ENCODE assay signal across 1 cellular context in genomic region chr4:23333946-23334878, GRCh38.
TF ChIP-seq lines count a peak whose summit lies in the region.

No MANE protein-coding gene starts in this region.

TF ChIP-seq in K562, 482 proteins besides CTCF, POLR2A, EP300 and RAD21 (continued from another document and continues in another):
- TF ChIP-seq ZNF282 (CRISPR knock-in tag; IDR thresholded peaks at IDR 0.05) (no peak), ATF7 (IDR thresholded peaks at IDR 0.05) (peak; percentile 68), MEF2A (IDR thresholded peaks at IDR 0.05; ENCODE audit: control insufficient read depth, low read depth, low read length) (peak; percentile 38; the same call in 1 of the 2 replicates), ZBTB1 (CRISPR knock-in tag; IDR thresholded peaks at IDR 0.05; ENCODE audit: borderline replicate concordance, low read depth) (no peak), JUND (IDR thresholded peaks at IDR 0.05; ENCODE audit: borderline replicate concordance, low read depth, low read length) (peak; percentile 92), JUND (tag; IDR thresholded peaks at IDR 0.05; ENCODE audit: borderline replicate concordance, low read depth, low read length) (peak; percentile 96), SOX6 (IDR thresholded peaks at IDR 0.05) (peak; percentile 52; the same call in 1 of the 2 replicates), CEBPG (CRISPR knock-in tag; IDR thresholded peaks at IDR 0.05) (peak; percentile 64; the same call in 1 of the 2 replicates), CEBPG (tag; conservative IDR thresholded peaks at IDR 0.05 in 1 of 2, IDR thresholded peaks at IDR 0.05 in 1 of 2) (peak; percentile 87 to 92), PKNOX1 (IDR thresholded peaks at IDR 0.05) (peak; percentile 68), CHAMP1 (IDR thresholded peaks at IDR 0.05) (no peak), FOXP1 (CRISPR knock-in tag; IDR thresholded peaks at IDR 0.05) (no peak), JUNB (CRISPR knock-in tag; conservative IDR thresholded peaks at IDR 0.05) (peak; percentile 83), NFE2L1 (tag; IDR thresholded peaks at IDR 0.05; ENCODE audit: borderline replicate concordance, low read depth) (peak; percentile 45; the same call in 1 of the 2 replicates), RAD51 (IDR thresholded peaks at IDR 0.05; ENCODE audit: borderline replicate concordance, low read depth) (0 out of 2 replicates have a peak, but pooled peaks have one; percentile 41), TOE1 (IDR thresholded peaks at IDR 0.05; ENCODE audit: borderline replicate concordance) (peak; percentile 54; the same call in 1 of the 2 replicates), TOE1 (CRISPR knock-in tag; IDR thresholded peaks at IDR 0.05; ENCODE audit: borderline replicate concordance, low read depth) (no peak), MAFF (IDR thresholded peaks at IDR 0.05; ENCODE audit: low read length) (peak; percentile 66), ZNF316 (IDR thresholded peaks at IDR 0.05) (peak; percentile 90), TCF3 (CRISPR knock-in tag; IDR thresholded peaks at IDR 0.05) (peak; percentile 39; the same call in 1 of the 2 replicates), DPF2 (IDR thresholded peaks at IDR 0.05) (peak; percentile 75), SMARCA4 (IDR thresholded peaks at IDR 0.05) (peak; percentile 75), ZNF318 (IDR thresholded peaks at IDR 0.05; ENCODE audit: borderline replicate concordance in 1 of 2, low read depth in 1 of 2) (peak in 1 of 2 experiments; percentile 72; a peak in 2 of 4 replicates), ATF1 (CRISPR knock-in tag; IDR thresholded peaks at IDR 0.05) (no peak), ATF1 (tag; IDR thresholded peaks at IDR 0.05) (peak; percentile 83), CREM (IDR thresholded peaks at IDR 0.05; ENCODE audit: low read depth) (peak; percentile 74), MEF2D (tag; conservative IDR thresholded peaks at IDR 0.05; ENCODE audit: low read depth) (peak; percentile 62), ZNF354B (CRISPR knock-in tag; IDR thresholded peaks at IDR 0.05) (no peak), ZBTB12 (CRISPR knock-in tag; IDR thresholded peaks at IDR 0.05) (peak; percentile 66), TRIM24 (IDR thresholded peaks at IDR 0.05) (0 out of 4 replicates have a peak, but pooled peaks of 1 of the 2 experiments have one; percentile 35), ARID1B (IDR thresholded peaks at IDR 0.05) (peak; percentile 73), ATF3 (IDR thresholded peaks at IDR 0.05) (peak; percentile 96), ATF3 (CRISPR knock-in tag; conservative IDR thresholded peaks at IDR 0.05) (no peak; the same call in 1 of the 2 replicates), ZNF280B (CRISPR knock-in tag; IDR thresholded peaks at IDR 0.05) (no peak), REST (CRISPR knock-in tag; IDR thresholded peaks at IDR 0.05; ENCODE audit: low read depth) (no peak), ZNF75A (CRISPR knock-in tag; IDR thresholded peaks at IDR 0.05) (no peak), NCOA1 (IDR thresholded peaks at IDR 0.05; ENCODE audit: low read depth) (0 out of 2 replicates have a peak, but pooled peaks have one; percentile 22), ZNF347 (CRISPR knock-in tag; IDR thresholded peaks at IDR 0.05; ENCODE audit: low read depth) (no peak), ZBTB26 (CRISPR knock-in tag; IDR thresholded peaks at IDR 0.05) (no peak), MAFG (tag; conservative IDR thresholded peaks at IDR 0.05) (peak; percentile 92), ZNF3 (CRISPR knock-in tag; IDR thresholded peaks at IDR 0.05) (no peak), NCOA6 (IDR thresholded peaks at IDR 0.05) (no peak)
